20 cellular contexts compared by ENCODE assay signal in the genomic region with DNA sequence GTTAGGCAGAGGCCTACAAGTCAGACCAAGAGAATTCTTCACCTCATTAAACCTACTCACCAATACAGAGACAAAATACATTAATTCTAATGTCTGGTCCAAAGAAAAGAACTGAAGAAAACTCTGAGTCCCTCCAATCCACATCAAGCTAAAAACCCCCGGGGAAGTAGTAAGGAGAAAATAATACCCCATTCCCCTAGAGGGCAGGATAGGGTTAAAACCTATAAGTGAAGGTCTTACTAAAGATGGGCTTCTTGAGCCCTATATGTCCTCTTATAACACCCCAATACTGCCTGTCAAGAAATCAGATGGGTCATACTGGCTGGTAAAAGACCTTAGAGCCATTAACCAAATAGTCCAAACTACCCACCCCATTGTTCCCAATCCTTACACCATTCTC.
A peak's percentile ranks its signal among the peaks of the same experiment; 100 is the strongest.
DNase-seq lines count a peak whose midpoint lies in the region; TF ChIP-seq lines count a peak whose summit lies in the region.
"Had no signal": no experiment of that assay in that cellular context is flagged by ENCODE, and none has a peak within 500 bp of the region (broad histone marks: within the 10 kb centered on the region; RNA-seq: fewer than 3 reads in every experiment).

No MANE protein-coding gene starts in this region.

- H2AK5ac ChIP-seq in mesendoderm (ENCODE audit: low read length) = no peak overlapping the region

- WGBS in mesendoderm (ENCODE audit: extremely low coverage, insufficient coverage, low lambda C conversion rate) = no CpG with 5 or more reads among the region's 1 CpG

- H3K4me1 ChIP-seq in mesendoderm (ENCODE audit: control insufficient read depth, low read depth, low read length) (no peaks in the 10 kb centered on the region), SJCRH30 (no peaks in the 10 kb centered on the region)

- no peaks in the 10 kb centered on the region for H3K9me3 ChIP-seq in SJCRH30 (replicated peaks)

- no peak overlapping the region for H3K4me3 ChIP-seq in NB4 (ENCODE audit: low read depth, low read length)
- no peak overlapping the region for H3K4me3 ChIP-seq in mesendoderm (ENCODE audit: low read length)
- no peak overlapping the region for H3K4me3 ChIP-seq in SJCRH30
- H3K4me3 ChIP-seq: SK-N-MC had no signal

- no peaks in the 10 kb centered on the region for H3K79me1 ChIP-seq in mesendoderm (ENCODE audit: low read length)

- H3K36me3 ChIP-seq in mesendoderm (ENCODE audit: control insufficient read depth, insufficient read depth, low read length) (no peaks in the 10 kb centered on the region), SJCRH30 (no peaks in the 10 kb centered on the region)

- H2BK15ac ChIP-seq in mesendoderm (replicated peaks; ENCODE audit: low read depth) = no peak overlapping the region

- no peak overlapping the region for H4K8ac ChIP-seq in mesendoderm (ENCODE audit: low read depth, low read length)

- no peak overlapping the region for H3K23ac ChIP-seq in mesendoderm (ENCODE audit: low read length)

- H3K18ac ChIP-seq in mesendoderm (ENCODE audit: low read length) = no peak overlapping the region

- H3K79me2 ChIP-seq in mesendoderm (ENCODE audit: control insufficient read depth, insufficient read depth, low read length) = no peaks in the 10 kb centered on the region

- no peak overlapping the region for H3K27ac ChIP-seq in mesendoderm (ENCODE audit: low read depth, low read length)
- no peak overlapping the region for H3K27ac ChIP-seq in SJCRH30
- H3K27ac ChIP-seq: HL-60, SK-N-MC had no signal

- H3K9ac ChIP-seq in mesendoderm (ENCODE audit: low read length) = no peak overlapping the region

- no peak overlapping the region for H3K4ac ChIP-seq in mesendoderm (ENCODE audit: low read depth, low read length)

- H4K5ac ChIP-seq in mesendoderm (ENCODE audit: low read length) = no peak overlapping the region

- peak; percentile 4 for TF ChIP-seq CTCF in NB4 (IDR thresholded peaks at IDR 0.05; ENCODE audit: low read depth, low read length)

- TF ChIP-seq POLR2A in NB4 (IDR thresholded peaks at IDR 0.05; ENCODE audit: extremely low read depth, insufficient read length) = no peak

- DNase-seq in NCI-H82 (lab: John Stamatoyannopoulos, UW) (peak; percentile 16), NCI-H82 treated with DMSO at 0.1 percent for 48 hours (lab: John Stamatoyannopoulos, UW; ENCODE audit: unreplicated experiment) (no peak), NB4 (ENCODE audit: low read depth) (peak; percentile 7), SW480 (ENCODE audit: low spot score) (peak; percentile 23), mesendoderm (peak; percentile 55), retina (no peak), SJCRH30 (no peak), NCI-H748 treated with DMSO at 0.1 percent for 48 hours (lab: John Stamatoyannopoulos, UW) (no peak)
- DNase-seq: 8988T, DND-41, H7, KBM-7, NCI-H1105, NCI-H146, NCI-H2029, NCI-H2171, NCI-H524 treated with DMSO at 0.1 percent for 48 hours, SHP77 had no signal

- H2BK120ac ChIP-seq in mesendoderm (ENCODE audit: low read depth, low read length) = no peak overlapping the region

- H2BK5ac ChIP-seq in mesendoderm (ENCODE audit: low read length) = no peak overlapping the region

- no peaks in the 10 kb centered on the region for H3K27me3 ChIP-seq in mesendoderm (ENCODE audit: insufficient read depth, low read length, poor library complexity)
- no peaks in the 10 kb centered on the region for H3K27me3 ChIP-seq in SJCRH30

- H3K56ac ChIP-seq in mesendoderm (ENCODE audit: low read length) = no peak overlapping the region

- H3K4me2 ChIP-seq in mesendoderm (ENCODE audit: low read length) = no peak overlapping the region

Comparison
In these comparisons a context has a peak if more than half of its experiments do, and no peak if none do; other contexts are left out.
1. DNase-seq: peak in NCI-H82 (single experiment), NB4 (single experiment), SW480 (single experiment) and mesendoderm (single experiment); none in NCI-H82 treated with DMSO at 0.1 percent for 48 hours (single experiment), retina (single experiment), SJCRH30 (0 of 2) and NCI-H748 treated with DMSO at 0.1 percent for 48 hours (single experiment).